Comparison of ENCODE assay signal across 7 cellular contexts in the genomic region with DNA sequence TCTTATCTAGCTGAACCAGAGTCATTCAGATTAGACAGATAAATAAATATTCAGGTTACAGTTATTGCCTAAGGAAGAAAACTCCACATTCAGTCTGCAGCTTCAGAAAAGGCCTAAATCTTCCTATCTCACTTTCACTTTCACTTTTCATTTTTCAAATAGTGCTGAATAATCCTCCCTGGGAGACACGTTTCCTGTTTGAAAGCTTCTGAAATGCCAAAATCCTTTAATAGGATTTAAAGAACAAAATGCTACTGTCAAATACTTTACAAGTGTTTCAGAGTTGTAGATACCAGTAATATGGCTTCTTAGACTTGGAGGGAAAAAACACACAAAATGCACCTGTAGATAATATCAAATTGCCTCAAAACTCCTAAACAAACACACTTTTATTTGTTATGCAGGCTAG. TPM values are rescaled to one million over a fixed set of nuclear protein-coding genes. Genes with fewer than 3 reads are reported as not detected.
DNase-seq lines count a peak whose midpoint lies in the region; ATAC-seq, FAIRE-seq and TF ChIP-seq lines count a peak whose summit lies in the region.

No MANE protein-coding gene starts in this region.

- H3K27me3 ChIP-seq in Loucy (ENCODE audit: insufficient read depth, low read length, poor library complexity, severe bottlenecking) (no peaks in the 10 kb centered on the region), uterus (no peaks in the 10 kb centered on the region)

- peaks cover 70% of the 10 kb centered on the region for H3K79me2 ChIP-seq in Loucy (ENCODE audit: insufficient read depth, low read length)

- TF ChIP-seq CTCF in Loucy (conservative IDR thresholded peaks at IDR 0.05; ENCODE audit: low read length), result no peak
- TF ChIP-seq CTCF in uterus (IDR thresholded peaks at IDR 0.05), result no peak
- no peak for TF ChIP-seq CTCF in lower leg skin (IDR thresholded peaks at IDR 0.05)

- FAIRE-seq in G401.6 (lab: Jason Lieb, UNC), result peak; percentile 72

- peak overlapping the region; percentile 93 for H3K4me2 ChIP-seq in Loucy (ENCODE audit: low read depth, low read length, poor library complexity, severe bottlenecking)

- H3K36me3 ChIP-seq in Loucy (ENCODE audit: insufficient read depth, low read length), result peaks cover 35% of the 10 kb centered on the region; the same call in 1 of the 2 replicates
- no peaks in the 10 kb centered on the region for H3K36me3 ChIP-seq in uterus

- H3K9me3 ChIP-seq in Loucy (ENCODE audit: insufficient read depth, low read depth, low read length), result no peaks in the 10 kb centered on the region
- no peaks in the 10 kb centered on the region for H3K9me3 ChIP-seq in uterus

- peak overlapping the region; percentile 69 for H3K9ac ChIP-seq in Loucy (ENCODE audit: low read depth, low read length, poor library complexity, severe bottlenecking)

- peak; percentile 21 for ATAC-seq in left colon

- WGBS in lower leg skin, 2 donors, result 0% methylated on average over 1 of the region's 1 CpG

- DNase-seq in left colon (no peak), uterus (no peak), lower leg skin (ENCODE audit: low spot score in 2 of 2) (no peak)
- DNase-seq in stimulated activated CD4-positive, alpha-beta T cell treated with anti-CD3 and anti-CD28 coated beads, Interleukin-4, amount 100 ng/mL, for 1 hour, result no peak

- no peaks in the 10 kb centered on the region for H3K9me2 ChIP-seq in Loucy (replicated peaks; ENCODE audit: low read depth, low read length)

- H2AFZ ChIP-seq in Loucy (ENCODE audit: low read length), result no peak overlapping the region

- TF ChIP-seq POLR2A in uterus (IDR thresholded peaks at IDR 0.05) (no peak), lower leg skin (IDR thresholded peaks at IDR 0.05) (no peak)

- H3K4me1 ChIP-seq in Loucy (ENCODE audit: insufficient read depth, low read length, poor library complexity, severe bottlenecking) (peaks cover 35% of the 10 kb centered on the region), uterus (peaks cover 0 to 14% of the 10 kb centered on the region in 2 donors)

- H3K4me3 ChIP-seq in Loucy (ENCODE audit: low read length, poor library complexity, severe bottlenecking) (peak overlapping the region; percentile 78), uterus (peak overlapping the region in 1 of 2 donors; percentile 16), lower leg skin (ENCODE audit: low read depth, poor library complexity, severe bottlenecking) (no peak overlapping the region)

- intact Hi-C loops in left colon (cut with DNase I, micrococcal nuclease) (no loop called here), uterus (cut with DNase I; ENCODE audit: low total_unique reads) (no loop called here), lower leg skin (cut with DNase I; ENCODE audit: low total_unique reads) (no loop called here)

- H3K27ac ChIP-seq in angular gyrus (ENCODE audit: low read depth, low read length) (peak overlapping the region; percentile 56), uterus (peak overlapping the region; percentile 54 to 62)

- H3F3A ChIP-seq in Loucy (ENCODE audit: low read depth), result 0 out of 2 replicates have a peak, but pooled peaks cover 3% of the 10 kb centered on the region

- peaks cover 45% of the 10 kb centered on the region for H4K20me1 ChIP-seq in Loucy (ENCODE audit: insufficient read depth, low read length, poor library complexity, severe bottlenecking)

RNA-seq across cellular contexts. Expression of a gene that starts 3.9 kb away (rescaled TPM):
- total RNA-seq in left colon, result 10 to 100 TPM; 40.2 to 49.1 TPM
- 10 to 100 TPM in 3 of 4 donors, 1 to 10 TPM in 1; 4.9 to 40.2 (median 27.2) TPM for total RNA-seq in uterus
- 10 to 100 TPM; 40.4 to 48.6 (median 41.5) TPM for total RNA-seq in lower leg skin
